19 cellular contexts compared by ENCODE assay signal in genomic region chr15:101181349-101181748, GRCh38.
DNase-seq lines count a peak whose midpoint lies in the region; ATAC-seq and TF ChIP-seq lines count a peak whose summit lies in the region.
"Had no signal": no experiment of that assay in that cellular context is flagged by ENCODE, and none has a peak within 500 bp of the region (broad histone marks: within the 10 kb centered on the region; RNA-seq: fewer than 3 reads in every experiment).

No MANE protein-coding gene starts in this region.

- no peak overlapping the region for H2AFZ ChIP-seq in osteoblast (ENCODE audit: low read length)

- H3K4me3 Mint-ChIP-seq in activated T-cell treated with anti-CD3 and anti-CD28 coated beads, Interleukin-2, amount 50 U/mL, for 72 hours, result peak overlapping the region; percentile 1 to 61
- H3K4me3 Mint-ChIP-seq in HFFc6, result no peak overlapping the region
- no peak overlapping the region for H3K4me3 Mint-ChIP-seq in chondrocyte (ENCODE audit: unreplicated experiment)
- H3K4me3 Mint-ChIP-seq in T-helper 17 cell, result no peak overlapping the region

- H3K36me3 ChIP-seq in osteoblast (ENCODE audit: insufficient read depth, low read length), result peaks cover 55% of the 10 kb centered on the region

- H3K27me3 ChIP-seq in osteoblast (ENCODE audit: insufficient read depth, low read length), result no peaks in the 10 kb centered on the region
- H3K27me3 ChIP-seq: esophagus squamous epithelium, testis had no signal

- H3K9me3 ChIP-seq in osteoblast (ENCODE audit: low read depth, low read length) (no peaks in the 10 kb centered on the region), T-helper 17 cell (ENCODE audit: control insufficient read depth, low read length, poor library complexity, severe bottlenecking) (no peaks in the 10 kb centered on the region)
- H3K9me3 ChIP-seq: esophagus squamous epithelium, testis had no signal

- ATAC-seq in activated T-cell treated with anti-CD3 and anti-CD28 coated beads, Interleukin-2, amount 50 U/mL, for 72 hours (replicated peaks in 1 of 2), result peak in 1 of 2 donors; percentile 23
- ATAC-seq in GM18511 (IDR thresholded peaks at IDR 0.05; ENCODE audit: unreplicated experiment) (no peak), T-helper 17 cell (no peak)

- H3K9me3 Mint-ChIP-seq in activated T-cell treated with anti-CD3 and anti-CD28 coated beads, Interleukin-2, amount 50 U/mL, for 72 hours, result no peaks in the 10 kb centered on the region
- H3K9me3 Mint-ChIP-seq in HFFc6 (no peaks in the 10 kb centered on the region), chondrocyte (ENCODE audit: low read depth) (no peaks in the 10 kb centered on the region)

- no peak overlapping the region for H3K4me2 ChIP-seq in osteoblast (ENCODE audit: insufficient read depth, low read length)

- H3K4me1 ChIP-seq in osteoblast (ENCODE audit: insufficient read depth, low read length), result peaks cover 19% of the 10 kb centered on the region

- peak overlapping the region; percentile 43 for H3K27ac Mint-ChIP-seq in activated T-cell treated with anti-CD3 and anti-CD28 coated beads, Interleukin-2, amount 50 U/mL, for 72 hours
- H3K27ac Mint-ChIP-seq in HFFc6 (peak overlapping the region; percentile 90), chondrocyte (ENCODE audit: unreplicated experiment) (peak overlapping the region; percentile 18), T-helper 17 cell (no peak overlapping the region)

- TF ChIP-seq CTCF in HFFc6 (IDR thresholded peaks at IDR 0.05) (no peak), chondrocyte (IDR thresholded peaks at IDR 0.05) (no peak), osteoblast (IDR thresholded peaks at IDR 0.05; ENCODE audit: extremely low read depth, low read depth, low read length) (no peak)

- no peak for DNase-seq in activated T-cell treated with anti-CD3 and anti-CD28 coated beads, Interleukin-2, amount 50 U/mL, for 72 hours
- no peak for DNase-seq in activated T-cell treated with anti-CD3 and anti-CD28 coated beads, Interleukin-2, amount 50 U/mL, for 1 hour
- DNase-seq in HFFc6, result no peak
- DNase-seq in chondrocyte (ENCODE audit: low spot score), result no peak
- DNase-seq in osteoblast (ENCODE audit: insufficient read length, low spot score, missing footprints), result no peak
- DNase-seq in NCI-H1092 treated with DMSO at 0.1 percent for 48 hours (lab: John Stamatoyannopoulos, UW), result no peak
- no peak for DNase-seq in T-helper 17 cell
- DNase-seq: aorta; cerebellar nuclear complex; DND-41; effector CD8-positive, alpha-beta T cell; esophagus squamous epithelium; Karpas-422; left colon; midbrain; NCI-H1092; testis had no signal

- H3K27ac ChIP-seq in osteoblast (ENCODE audit: low read depth, low read length), result peak overlapping the region; percentile 99
- H3K27ac ChIP-seq: esophagus squamous epithelium, SK-N-MC had no signal

- H4K20me1 ChIP-seq in osteoblast (ENCODE audit: insufficient read depth, low read length), result peaks cover 4% of the 10 kb centered on the region

- H3K27me3 Mint-ChIP-seq in activated T-cell treated with anti-CD3 and anti-CD28 coated beads, Interleukin-2, amount 50 U/mL, for 72 hours (ENCODE audit: low read depth), result no peaks in the 10 kb centered on the region
- H3K27me3 Mint-ChIP-seq in HFFc6 (ENCODE audit: insufficient read depth) (no peaks in the 10 kb centered on the region), chondrocyte (ENCODE audit: low read depth) (no peaks in the 10 kb centered on the region), T-helper 17 cell (no peaks in the 10 kb centered on the region)

- H3K36me3 Mint-ChIP-seq in activated T-cell treated with anti-CD3 and anti-CD28 coated beads, Interleukin-2, amount 50 U/mL, for 72 hours (ENCODE audit: insufficient read depth in 2 of 2), result peaks cover 14 to 15% of the 10 kb centered on the region in 2 donors
- H3K36me3 Mint-ChIP-seq in HFFc6 (ENCODE audit: low read depth), result peaks cover 51% of the 10 kb centered on the region
- H3K36me3 Mint-ChIP-seq in chondrocyte (ENCODE audit: low read depth), result peaks cover 26% of the 10 kb centered on the region
- H3K36me3 Mint-ChIP-seq in T-helper 17 cell (ENCODE audit: low read depth), result peaks cover 2% of the 10 kb centered on the region

- peaks cover 95% of the 10 kb centered on the region for H3K79me2 ChIP-seq in osteoblast (ENCODE audit: insufficient read depth, low read length)

- peaks cover 52% of the 10 kb centered on the region for H3K4me1 Mint-ChIP-seq in activated T-cell treated with anti-CD3 and anti-CD28 coated beads, Interleukin-2, amount 50 U/mL, for 72 hours (ENCODE audit: low read depth)
- peaks cover 79% of the 10 kb centered on the region for H3K4me1 Mint-ChIP-seq in HFFc6 (ENCODE audit: low read depth)
- H3K4me1 Mint-ChIP-seq in chondrocyte (ENCODE audit: low read depth), result peaks cover 39% of the 10 kb centered on the region
- peaks cover 24% of the 10 kb centered on the region for H3K4me1 Mint-ChIP-seq in T-helper 17 cell

- no peak overlapping the region for H3K4me3 ChIP-seq in osteoblast (ENCODE audit: insufficient read depth, low read length)
- H3K4me3 ChIP-seq: esophagus squamous epithelium, SK-N-MC, testis had no signal

Comparison
In these comparisons a context has a peak if more than half of its experiments do, and no peak if none do; other contexts are left out.
1. H3K4me3 Mint-ChIP-seq: peak in activated T-cell treated with anti-CD3 and anti-CD28 coated beads, Interleukin-2, amount 50 U/mL, for 72 hours (2 of 2); none in HFFc6 (single experiment), chondrocyte (single experiment) and T-helper 17 cell (single experiment).